In the genomic region with DNA sequence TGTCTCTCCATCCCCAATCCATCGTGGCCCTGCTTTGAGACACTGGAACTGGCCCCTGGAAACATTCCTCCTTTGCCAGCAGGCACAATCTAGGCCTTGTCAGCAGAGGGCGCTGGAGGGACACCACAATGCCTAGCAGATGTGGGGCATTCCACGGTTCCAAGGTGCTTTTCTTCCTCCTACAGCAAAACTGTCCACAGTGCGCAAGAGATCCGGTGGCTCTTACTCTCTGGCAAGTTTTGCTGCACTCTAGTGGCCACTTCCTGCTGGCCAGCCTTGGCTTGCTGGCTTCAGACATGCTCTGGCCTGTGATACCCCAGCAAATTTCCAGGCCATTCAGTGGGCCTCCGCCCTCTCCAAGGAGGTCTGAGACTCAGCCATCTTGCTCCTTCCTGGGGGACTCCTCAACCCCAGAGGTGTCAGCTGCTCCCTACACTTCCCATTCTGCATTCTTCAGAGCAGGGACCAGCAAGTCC, we compare ENCODE assay signal across 8 cellular contexts. TPM values are rescaled to one million over a fixed set of nuclear protein-coding genes. Genes with fewer than 3 reads are reported as not detected.
DNase-seq lines count a peak whose midpoint lies in the region; ATAC-seq, FAIRE-seq and TF ChIP-seq lines count a peak whose summit lies in the region.

No MANE protein-coding gene starts in this region.

- H3K36me3 ChIP-seq in body of pancreas (replicated peaks in 1 of 2; ENCODE audit: insufficient read depth in 1 of 2, low read depth in 2 of 2) (peaks cover 0 to 3% of the 10 kb centered on the region in 2 donors), smooth muscle cell (ENCODE audit: low read depth) (no peaks in the 10 kb centered on the region)

- H3K27me3 ChIP-seq in body of pancreas (no peaks in the 10 kb centered on the region), smooth muscle cell (ENCODE audit: low read depth) (no peaks in the 10 kb centered on the region)

- H3K4me1 ChIP-seq in body of pancreas, result no peaks in the 10 kb centered on the region
- H3K4me1 ChIP-seq in smooth muscle cell (ENCODE audit: low read depth), result no peaks in the 10 kb centered on the region

- no peak overlapping the region for H3K9ac ChIP-seq in smooth muscle cell (ENCODE audit: low read depth)

- intact Hi-C loops in body of pancreas (cut with DNase I), result no loop called here

- no peak for TF ChIP-seq POLR2A in body of pancreas (IDR thresholded peaks at IDR 0.05)

- ATAC-seq in body of pancreas, result peak; percentile 97
- no peak for ATAC-seq in GM19452 (IDR thresholded peaks at IDR 0.05; ENCODE audit: unreplicated experiment)

- no peaks in the 10 kb centered on the region for H3K79me2 ChIP-seq in smooth muscle cell (ENCODE audit: low read depth)

- CTCF ChIA-PET in HEK293T (lab: Yijun Ruan, JAX), result interaction anchor here (0.7 kb wide), 1 partner anchor 8 kb away, joined by 4 read pairs; no protein-coding TSS in a partner anchor

- DNase-seq in HEK293T (ENCODE audit: extremely low spot score), result peak; percentile 90
- peak; percentile 57 for DNase-seq in NCI-H2171 (lab: John Stamatoyannopoulos, UW)
- peak; percentile 93 to 97 (median 96) for DNase-seq in body of pancreas
- DNase-seq in iPS DF 19.7 (ENCODE audit: low read depth, low spot score), result peak; percentile 93
- DNase-seq in smooth muscle cell (lab: John Stamatoyannopoulos, UW; ENCODE audit: unreplicated experiment), result peak; percentile 49

- FAIRE-seq in TTC549 (lab: Jason Lieb, UNC), result peak; percentile 94

- no peak overlapping the region for H2AFZ ChIP-seq in smooth muscle cell (ENCODE audit: low read depth)

- H3K4me2 ChIP-seq in smooth muscle cell, result no peak overlapping the region

- H3K9me3 ChIP-seq in body of pancreas, result no peaks in the 10 kb centered on the region
- H3K9me3 ChIP-seq in smooth muscle cell (replicated peaks; ENCODE audit: low read depth), result no peaks in the 10 kb centered on the region

- peak overlapping the region; percentile 12 for H3K27ac ChIP-seq in C4-2B
- peak overlapping the region in 1 of 4 donors; percentile 22 for H3K27ac ChIP-seq in body of pancreas
- no peak overlapping the region for H3K27ac ChIP-seq in smooth muscle cell (ENCODE audit: low read depth)

- 0 to 17% methylated on average over 1 to 6 of the region's 6 CpGs for WGBS in body of pancreas, 2 donors
- 29% methylated on average over 6 of the region's 6 CpGs for WGBS in smooth muscle cell (ENCODE audit: low lambda C conversion rate)

- H3K4me3 ChIP-seq in body of pancreas (no peak overlapping the region), smooth muscle cell (no peak overlapping the region)

- H4K20me1 ChIP-seq in smooth muscle cell (ENCODE audit: low read depth), result no peaks in the 10 kb centered on the region

- TF ChIP-seq CTCF in C4-2B (conservative IDR thresholded peaks at IDR 0.05), result peak; percentile 100
- TF ChIP-seq CTCF in body of pancreas (IDR thresholded peaks at IDR 0.05), result peak; percentile 93 to 99 (median 98)
- TF ChIP-seq CTCF in smooth muscle cell (IDR thresholded peaks at IDR 0.05; ENCODE audit: borderline replicate concordance, insufficient read depth, poor library complexity, severe bottlenecking), result peak; percentile 92

- POLR2A ChIA-PET in HEK293T (lab: Yijun Ruan, JAX), result no interaction called here

- no peaks in the 10 kb centered on the region for H3F3A ChIP-seq in smooth muscle cell (ENCODE audit: low read depth)

TF ChIP-seq in HEK293T, 16 proteins besides CTCF, POLR2A, EP300 and RAD21:
- TF ChIP-seq ZNF384 (IDR thresholded peaks at IDR 0.05) (no peak), NFRKB (IDR thresholded peaks at IDR 0.05) (no peak), FOXM1 (IDR thresholded peaks at IDR 0.05; ENCODE audit: borderline replicate concordance) (no peak), BHLHE40 (IDR thresholded peaks at IDR 0.05; ENCODE audit: borderline replicate concordance) (no peak), ARNT (IDR thresholded peaks at IDR 0.05) (no peak), TARDBP (IDR thresholded peaks at IDR 0.05) (no peak)
- TF ChIP-seq, protein P1, sequence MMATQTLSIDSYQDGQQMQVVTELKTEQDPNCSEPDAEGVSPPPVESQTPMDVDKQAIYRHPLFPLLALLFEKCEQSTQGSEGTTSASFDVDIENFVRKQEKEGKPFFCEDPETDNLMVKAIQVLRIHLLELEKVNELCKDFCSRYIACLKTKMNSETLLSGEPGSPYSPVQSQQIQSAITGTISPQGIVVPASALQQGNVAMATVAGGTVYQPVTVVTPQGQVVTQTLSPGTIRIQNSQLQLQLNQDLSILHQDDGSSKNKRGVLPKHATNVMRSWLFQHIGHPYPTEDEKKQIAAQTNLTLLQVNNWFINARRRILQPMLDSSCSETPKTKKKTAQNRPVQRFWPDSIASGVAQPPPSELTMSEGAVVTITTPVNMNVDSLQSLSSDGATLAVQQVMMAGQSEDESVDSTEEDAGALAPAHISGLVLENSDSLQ (IDR thresholded peaks at IDR 0.05), result no peak

RNA-seq across cellular contexts. Expression of a gene that starts 17.1 kb away (rescaled TPM):
- total RNA-seq in body of pancreas (10 to 100 TPM; 13.2 to 22.6 TPM), smooth muscle cell (17.0 and 17.6 TPM in 2 replicates)
- polyA plus RNA-seq in smooth muscle cell, result 17.8 and 23.7 TPM in 2 replicates

RNA-seq across cellular contexts. Expression of a gene that starts 34.2 kb away (rescaled TPM):
- total RNA-seq in body of pancreas (10 to 100 TPM; 40.0 to 52.1 TPM), smooth muscle cell (15.6 and 20.9 TPM in 2 replicates)
- polyA plus RNA-seq in smooth muscle cell, result 15.7 and 18.3 TPM in 2 replicates

RNA-seq across cellular contexts. Expression of a gene that starts 56.3 kb away (rescaled TPM):
- total RNA-seq in body of pancreas, result 10 to 100 TPM; 44.2 to 71.1 TPM
- 110 and 125 TPM in 2 replicates for total RNA-seq in smooth muscle cell
- polyA plus RNA-seq in smooth muscle cell, result 121 and 150 TPM in 2 replicates
